In the genomic region with DNA sequence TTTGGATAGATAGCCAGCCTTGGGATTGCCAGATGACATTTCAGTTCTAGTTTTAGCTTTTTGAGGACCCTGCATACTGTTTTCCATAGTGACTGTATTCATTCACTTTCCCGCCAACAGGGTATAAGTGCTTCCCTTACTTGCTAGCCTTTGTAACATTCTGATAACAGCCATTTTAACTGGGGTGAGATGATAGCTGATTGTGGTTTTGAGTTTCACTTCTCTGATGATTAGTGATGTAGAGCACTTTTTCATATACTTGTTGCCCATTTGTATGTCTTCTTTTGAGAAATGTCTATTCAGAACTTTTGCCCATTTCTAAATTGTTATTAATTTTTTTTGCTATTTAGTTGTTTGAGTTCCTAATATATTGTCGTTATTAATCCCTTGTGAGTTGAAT, we compare ENCODE assay signal across 11 cellular contexts.
"Had no signal": no experiment of that assay in that cellular context is flagged by ENCODE, and none has a peak within 500 bp of the region (broad histone marks: within the 10 kb centered on the region; RNA-seq: fewer than 3 reads in every experiment).

No MANE protein-coding gene starts in this region.

- DNase-seq: activated CD4-positive, alpha-beta T cell treated with anti-CD3 and anti-CD28 coated beads for 4 hours; activated naive CD4-positive, alpha-beta T cell treated with anti-CD3 and anti-CD28 coated beads for 36 hours; effector memory CD8-positive, alpha-beta T cell; left ventricle myocardium superior; mesendoderm; occipital lobe; right cardiac atrium; small intestine; thyroid gland had no signal

- H3K27me3 ChIP-seq: gastroesophageal sphincter, thyroid gland had no signal

- H3K9me3 ChIP-seq: gastroesophageal sphincter, thyroid gland had no signal

- H3K36me3 ChIP-seq: gastroesophageal sphincter, thyroid gland had no signal

- H3K27ac ChIP-seq: coronary artery, gastroesophageal sphincter, thyroid gland had no signal

- H3K4me3 ChIP-seq: coronary artery, gastroesophageal sphincter, thyroid gland had no signal
